In the genomic region with DNA sequence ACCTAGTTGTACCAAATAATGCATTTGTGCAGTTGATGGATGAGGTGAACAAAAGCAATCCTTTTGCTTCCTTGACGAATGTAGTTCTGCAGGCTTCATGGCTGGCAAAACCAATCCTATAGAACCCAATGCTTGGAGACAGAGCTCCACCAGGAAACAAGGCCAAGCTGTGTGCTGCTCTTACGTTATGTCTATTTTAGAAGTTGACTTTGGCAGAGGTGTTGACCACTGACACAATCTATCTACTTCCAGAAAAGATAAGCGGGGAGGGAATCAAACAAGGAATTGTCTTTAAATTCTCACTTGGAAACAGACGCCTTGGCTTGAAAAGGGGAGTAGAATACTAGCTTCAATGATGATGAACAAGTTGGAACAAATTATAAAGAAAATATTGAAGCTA, we compare ENCODE assay signal across 16 cellular contexts.
A peak's percentile ranks its signal among the peaks of the same experiment; 100 is the strongest.
DNase-seq lines count a peak whose midpoint lies in the region; ATAC-seq and TF ChIP-seq lines count a peak whose summit lies in the region.
"Had no signal": no experiment of that assay in that cellular context is flagged by ENCODE, and none has a peak within 500 bp of the region (broad histone marks: within the 10 kb centered on the region; RNA-seq: fewer than 3 reads in every experiment).

No MANE protein-coding gene starts in this region.

- intact Hi-C loops in left ventricle myocardium inferior (cut with micrococcal nuclease) (no loop called here), prostate gland (cut with DNase I) (no loop called here)

- no peak overlapping the region for H3K4me3 ChIP-seq in LNCaP clone FGC (ENCODE audit: low read depth, low read length)
- no peak overlapping the region for H3K4me3 ChIP-seq in choroid plexus epithelial cell (ENCODE audit: low read depth, low read length)
- H3K4me3 ChIP-seq in left ventricle myocardium inferior: no peak overlapping the region
- H3K4me3 ChIP-seq in prostate gland: no peak overlapping the region
- H3K4me3 ChIP-seq: A549 had no signal

- H3K36me3 ChIP-seq in left ventricle myocardium inferior (no peaks in the 10 kb centered on the region), prostate gland (no peaks in the 10 kb centered on the region)

- peaks cover 41% of the 10 kb centered on the region for H3K27me3 ChIP-seq in left ventricle myocardium inferior (ENCODE audit: low read depth)
- no peaks in the 10 kb centered on the region for H3K27me3 ChIP-seq in prostate gland (replicated peaks; ENCODE audit: insufficient read depth)

- TF ChIP-seq CTCF in LNCaP clone FGC (IDR thresholded peaks at IDR 0.05; ENCODE audit: control insufficient read depth, extremely low read depth, insufficient read depth) (no peak), choroid plexus epithelial cell (conservative IDR thresholded peaks at IDR 0.05; ENCODE audit: low read depth, low read length) (no peak), left ventricle myocardium inferior (IDR thresholded peaks at IDR 0.05; ENCODE audit: borderline replicate concordance) (no peak), prostate gland (IDR thresholded peaks at IDR 0.05) (no peak)

- no peak for ATAC-seq in HG03108 (IDR thresholded peaks at IDR 0.05; ENCODE audit: unreplicated experiment)
- ATAC-seq in GM21423 (IDR thresholded peaks at IDR 0.05; ENCODE audit: unreplicated experiment): no peak
- ATAC-seq: A549, PC-3 had no signal

- H3K9me3 ChIP-seq in left ventricle myocardium inferior (replicated peaks): no peaks in the 10 kb centered on the region
- H3K9me3 ChIP-seq in prostate gland: no peaks in the 10 kb centered on the region
- H3K9me3 ChIP-seq: A549 had no signal

- TF ChIP-seq POLR2A in prostate gland (IDR thresholded peaks at IDR 0.05): no peak

- WGBS in prostate gland: 35% methylated on average over 4 of the region's 4 CpGs

- DNase-seq in LNCaP clone FGC (ENCODE audit: low read depth) (peak; percentile 56), choroid plexus epithelial cell (ENCODE audit: low read depth) (peak; percentile 11), left ventricle myocardium inferior (no peak), prostate gland (ENCODE audit: low spot score) (peak; percentile 33), NCI-H526 treated with DMSO at 0.1 percent for 48 hours (lab: John Stamatoyannopoulos, UW) (no peak)
- DNase-seq in stimulated activated CD4-positive, alpha-beta T cell treated with anti-CD3 and anti-CD28 coated beads, Interleukin-2, amount 100 ng/mL, for 24 hours: no peak
- DNase-seq: Calu3, HCEC 1CT, MV-4-11, NCI-H1436, NCI-H2081, NCI-H510A treated with DMSO at 0.1 percent for 48 hours, PC-3 had no signal

- H3K27ac ChIP-seq in left ventricle myocardium inferior (replicated peaks): peak overlapping the region; percentile 31
- H3K27ac ChIP-seq in prostate gland: no peak overlapping the region
- H3K27ac ChIP-seq: A549 had no signal

- H3K4me1 ChIP-seq in left ventricle myocardium inferior (peaks cover 19% of the 10 kb centered on the region), prostate gland (replicated peaks) (no peaks in the 10 kb centered on the region)
- H3K4me1 ChIP-seq: A549 had no signal

Comparison
In these comparisons a context has a peak if more than half of its experiments do, and no peak if none do; other contexts are left out.
1. DNase-seq: peak in LNCaP clone FGC (single experiment), choroid plexus epithelial cell (single experiment) and prostate gland (single experiment); none in left ventricle myocardium inferior (single experiment), stimulated activated CD4-positive, alpha-beta T cell treated with anti-CD3 and anti-CD28 coated beads, Interleukin-2, amount 100 ng/mL, for 24 hours (0 of 2) and NCI-H526 treated with DMSO at 0.1 percent for 48 hours (single experiment).